ENCODE assay signal across 1 cellular context in the genomic region with DNA sequence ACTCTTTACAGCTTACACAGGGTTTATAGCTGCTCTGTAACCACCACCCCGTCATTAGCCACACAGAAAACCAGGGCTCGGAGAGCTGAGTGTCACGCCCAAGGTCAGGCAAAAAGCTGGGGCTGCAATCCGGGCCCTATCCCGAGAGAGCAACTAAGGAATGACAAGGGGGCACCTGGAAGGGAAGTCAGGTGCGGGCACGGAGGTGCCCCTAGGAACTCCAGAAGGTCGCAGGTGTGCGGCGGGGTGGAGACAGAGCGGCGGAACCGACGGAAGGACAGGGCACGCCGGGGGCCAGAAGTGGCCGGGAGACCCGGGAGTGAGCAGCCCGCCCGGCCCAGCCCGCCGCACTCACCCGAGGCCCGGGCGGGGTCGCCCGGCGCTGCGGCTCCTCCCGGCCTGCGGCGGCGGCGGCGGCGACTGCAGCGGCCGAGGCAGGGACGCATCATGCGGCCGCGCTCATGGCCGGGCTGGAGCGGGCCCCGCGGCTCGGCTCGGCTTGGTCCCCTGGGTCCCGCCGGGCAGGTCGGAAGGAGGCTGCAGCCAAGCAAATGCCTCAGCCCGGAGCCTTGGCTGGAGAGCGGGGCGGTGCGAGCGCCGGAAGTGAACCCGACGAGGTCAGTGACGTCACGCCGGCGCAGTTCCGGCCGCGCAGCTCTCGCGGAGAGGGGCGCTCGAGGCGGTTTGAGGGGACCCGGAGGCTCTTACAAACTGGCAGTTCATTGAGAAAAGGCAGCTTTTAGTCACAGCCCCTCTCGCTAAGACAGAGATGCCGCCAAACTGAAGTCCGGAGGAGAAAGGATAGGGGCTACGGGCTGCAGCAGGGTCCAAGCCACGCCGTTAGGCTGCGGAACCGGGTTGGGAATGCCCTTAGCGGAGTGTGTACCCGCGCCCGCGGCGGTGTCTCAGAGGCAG.
TF ChIP-seq lines count a peak whose summit lies in the region.

A gene with protein sequence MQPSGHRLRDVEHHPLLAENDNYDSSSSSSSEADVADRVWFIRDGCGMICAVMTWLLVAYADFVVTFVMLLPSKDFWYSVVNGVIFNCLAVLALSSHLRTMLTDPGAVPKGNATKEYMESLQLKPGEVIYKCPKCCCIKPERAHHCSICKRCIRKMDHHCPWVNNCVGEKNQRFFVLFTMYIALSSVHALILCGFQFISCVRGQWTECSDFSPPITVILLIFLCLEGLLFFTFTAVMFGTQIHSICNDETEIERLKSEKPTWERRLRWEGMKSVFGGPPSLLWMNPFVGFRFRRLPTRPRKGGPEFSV (minus strand): TSS at position 605 of the 915 bp plus-strand sequence. CDS start 20,917 bp downstream, outside the sequence.

TF ChIP-seq in K562, 482 proteins besides CTCF, POLR2A, EP300 and RAD21 (continued from another document and continues in another):
- peak; percentile 98 for TF ChIP-seq ZBTB40 (IDR thresholded peaks at IDR 0.05)
- no peak for TF ChIP-seq ZBTB40 (CRISPR knock-in tag; IDR thresholded peaks at IDR 0.05)
- no peak for TF ChIP-seq DACH1 (IDR thresholded peaks at IDR 0.05; ENCODE audit: partially characterized antibody)
- TF ChIP-seq CSDE1 (IDR thresholded peaks at IDR 0.05): peak in 1 of 2 experiments; percentile 88; a peak in 2 of 4 replicates
- no peak for TF ChIP-seq HNRNPUL1 (IDR thresholded peaks at IDR 0.05; ENCODE audit: low read length)
- TF ChIP-seq, protein P1, sequence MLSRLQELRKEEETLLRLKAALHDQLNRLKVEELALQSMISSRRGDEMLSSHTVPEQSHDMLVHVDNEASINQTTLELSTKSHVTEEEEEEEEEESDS (CRISPR knock-in tag; IDR thresholded peaks at IDR 0.05): no peak
- no peak for TF ChIP-seq PHB (CRISPR knock-in tag; IDR thresholded peaks at IDR 0.05)
- TF ChIP-seq PYGO2 (tag; IDR thresholded peaks at IDR 0.05): no peak
- TF ChIP-seq, protein P2, sequence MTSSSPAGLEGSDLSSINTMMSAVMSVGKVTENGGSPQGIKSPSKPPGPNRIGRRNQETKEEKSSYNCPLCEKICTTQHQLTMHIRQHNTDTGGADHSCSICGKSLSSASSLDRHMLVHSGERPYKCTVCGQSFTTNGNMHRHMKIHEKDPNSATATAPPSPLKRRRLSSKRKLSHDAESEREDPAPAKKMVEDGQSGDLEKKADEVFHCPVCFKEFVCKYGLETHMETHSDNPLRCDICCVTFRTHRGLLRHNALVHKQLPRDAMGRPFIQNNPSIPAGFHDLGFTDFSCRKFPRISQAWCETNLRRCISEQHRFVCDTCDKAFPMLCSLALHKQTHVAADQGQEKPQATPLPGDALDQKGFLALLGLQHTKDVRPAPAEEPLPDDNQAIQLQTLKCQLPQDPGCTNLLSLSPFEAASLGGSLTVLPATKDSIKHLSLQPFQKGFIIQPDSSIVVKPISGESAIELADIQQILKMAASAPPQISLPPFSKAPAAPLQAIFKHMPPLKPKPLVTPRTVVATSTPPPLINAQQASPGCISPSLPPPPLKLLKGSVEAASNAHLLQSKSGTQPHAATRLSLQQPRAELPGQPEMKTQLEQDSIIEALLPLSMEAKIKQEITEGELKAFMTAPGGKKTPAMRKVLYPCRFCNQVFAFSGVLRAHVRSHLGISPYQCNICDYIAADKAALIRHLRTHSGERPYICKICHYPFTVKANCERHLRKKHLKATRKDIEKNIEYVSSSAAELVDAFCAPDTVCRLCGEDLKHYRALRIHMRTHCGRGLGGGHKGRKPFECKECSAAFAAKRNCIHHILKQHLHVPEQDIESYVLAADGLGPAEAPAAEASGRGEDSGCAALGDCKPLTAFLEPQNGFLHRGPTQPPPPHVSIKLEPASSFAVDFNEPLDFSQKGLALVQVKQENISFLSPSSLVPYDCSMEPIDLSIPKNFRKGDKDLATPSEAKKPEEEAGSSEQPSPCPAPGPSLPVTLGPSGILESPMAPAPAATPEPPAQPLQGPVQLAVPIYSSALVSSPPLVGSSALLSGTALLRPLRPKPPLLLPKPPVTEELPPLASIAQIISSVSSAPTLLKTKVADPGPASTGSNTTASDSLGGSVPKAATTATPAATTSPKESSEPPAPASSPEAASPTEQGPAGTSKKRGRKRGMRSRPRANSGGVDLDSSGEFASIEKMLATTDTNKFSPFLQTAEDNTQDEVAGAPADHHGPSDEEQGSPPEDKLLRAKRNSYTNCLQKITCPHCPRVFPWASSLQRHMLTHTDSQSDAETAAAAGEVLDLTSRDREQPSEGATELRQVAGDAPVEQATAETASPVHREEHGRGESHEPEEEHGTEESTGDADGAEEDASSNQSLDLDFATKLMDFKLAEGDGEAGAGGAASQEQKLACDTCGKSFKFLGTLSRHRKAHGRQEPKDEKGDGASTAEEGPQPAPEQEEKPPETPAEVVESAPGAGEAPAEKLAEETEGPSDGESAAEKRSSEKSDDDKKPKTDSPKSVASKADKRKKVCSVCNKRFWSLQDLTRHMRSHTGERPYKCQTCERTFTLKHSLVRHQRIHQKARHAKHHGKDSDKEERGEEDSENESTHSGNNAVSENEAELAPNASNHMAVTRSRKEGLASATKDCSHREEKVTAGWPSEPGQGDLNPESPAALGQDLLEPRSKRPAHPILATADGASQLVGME (CRISPR knock-in tag; IDR thresholded peaks at IDR 0.05): no peak
- no peak for TF ChIP-seq XRCC4 (IDR thresholded peaks at IDR 0.05; ENCODE audit: extremely low read depth, insufficient read depth, insufficient read length)
- TF ChIP-seq STAG1 (CRISPR knock-in tag; IDR thresholded peaks at IDR 0.05; ENCODE audit: borderline replicate concordance): peak; percentile 21; the same call in 1 of the 2 replicates
- TF ChIP-seq, protein P3, sequence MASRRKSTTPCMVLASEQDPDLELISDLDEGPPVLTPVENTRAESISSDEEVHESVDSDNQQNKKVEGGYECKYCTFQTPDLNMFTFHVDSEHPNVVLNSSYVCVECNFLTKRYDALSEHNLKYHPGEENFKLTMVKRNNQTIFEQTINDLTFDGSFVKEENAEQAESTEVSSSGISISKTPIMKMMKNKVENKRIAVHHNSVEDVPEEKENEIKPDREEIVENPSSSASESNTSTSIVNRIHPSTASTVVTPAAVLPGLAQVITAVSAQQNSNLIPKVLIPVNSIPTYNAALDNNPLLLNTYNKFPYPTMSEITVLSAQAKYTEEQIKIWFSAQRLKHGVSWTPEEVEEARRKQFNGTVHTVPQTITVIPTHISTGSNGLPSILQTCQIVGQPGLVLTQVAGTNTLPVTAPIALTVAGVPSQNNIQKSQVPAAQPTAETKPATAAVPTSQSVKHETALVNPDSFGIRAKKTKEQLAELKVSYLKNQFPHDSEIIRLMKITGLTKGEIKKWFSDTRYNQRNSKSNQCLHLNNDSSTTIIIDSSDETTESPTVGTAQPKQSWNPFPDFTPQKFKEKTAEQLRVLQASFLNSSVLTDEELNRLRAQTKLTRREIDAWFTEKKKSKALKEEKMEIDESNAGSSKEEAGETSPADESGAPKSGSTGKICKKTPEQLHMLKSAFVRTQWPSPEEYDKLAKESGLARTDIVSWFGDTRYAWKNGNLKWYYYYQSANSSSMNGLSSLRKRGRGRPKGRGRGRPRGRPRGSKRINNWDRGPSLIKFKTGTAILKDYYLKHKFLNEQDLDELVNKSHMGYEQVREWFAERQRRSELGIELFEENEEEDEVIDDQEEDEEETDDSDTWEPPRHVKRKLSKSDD (conservative IDR thresholded peaks at IDR 0.05; ENCODE audit: low read length): no peak
- TF ChIP-seq FIP1L1 (IDR thresholded peaks at IDR 0.05; ENCODE audit: low read depth, low read length, poor library complexity, severe bottlenecking): no peak
- peak; percentile 85 for TF ChIP-seq MBD2 (IDR thresholded peaks at IDR 0.05; ENCODE audit: borderline replicate concordance, low read depth)
- peak; percentile 90 for TF ChIP-seq KDM5B (IDR thresholded peaks at IDR 0.05; ENCODE audit: insufficient replicate concordance, low read depth, low read length)
- TF ChIP-seq RBFOX2 (IDR thresholded peaks at IDR 0.05; ENCODE audit: low read depth, low read length): peak; percentile 94
- no peak for TF ChIP-seq RBM15 (IDR thresholded peaks at IDR 0.05; ENCODE audit: insufficient read depth, low read length)
- no peak for TF ChIP-seq HNRNPL (IDR thresholded peaks at IDR 0.05; ENCODE audit: low read depth, low read length)
